8 cellular contexts compared by ENCODE assay signal in the genomic region with DNA sequence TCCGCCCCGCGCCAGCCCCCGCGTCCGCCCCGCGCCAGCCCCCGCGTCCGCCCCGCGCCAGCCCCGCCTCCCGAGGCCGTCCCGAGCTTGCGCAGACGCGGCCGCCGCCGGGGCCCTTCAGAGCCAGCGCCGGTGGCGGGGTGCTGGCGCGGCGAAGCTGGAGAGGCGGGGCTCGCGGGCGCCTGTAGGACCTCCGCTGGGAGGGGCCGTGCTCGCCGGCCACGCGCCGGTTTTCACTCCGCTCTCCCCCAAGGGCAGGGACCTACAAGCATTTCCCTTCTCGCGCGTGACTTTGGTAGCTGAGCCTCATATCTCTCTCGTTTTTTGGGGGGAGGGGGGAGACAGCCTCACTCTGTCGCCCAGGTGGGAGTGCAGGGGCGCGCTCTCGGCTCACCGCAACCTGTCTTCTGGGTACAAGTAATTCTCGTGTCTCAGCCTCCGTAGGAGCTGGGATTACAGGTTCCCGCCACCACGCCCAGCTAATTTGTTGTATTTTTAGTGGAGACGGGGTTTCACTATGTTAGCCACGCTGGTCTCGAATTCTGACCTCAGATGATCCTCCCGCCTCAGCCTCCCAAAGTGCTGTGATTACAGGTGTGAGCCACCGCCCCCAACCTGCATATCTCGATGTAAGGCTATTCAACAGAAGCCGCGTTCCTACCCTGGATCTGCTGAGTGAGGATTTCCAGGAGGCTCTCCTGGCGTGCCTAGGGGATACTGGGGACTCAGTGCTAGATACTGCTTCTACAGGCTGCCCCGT. TPM values are rescaled to one million over a fixed set of nuclear protein-coding genes. Genes with fewer than 3 reads are reported as not detected.
A peak's percentile ranks its signal among the peaks of the same experiment; 100 is the strongest.
DNase-seq lines count a peak whose midpoint lies in the region; ATAC-seq and TF ChIP-seq lines count a peak whose summit lies in the region.

Gene ZNF514 (minus strand): TSS at position 159 of the 760 bp plus-strand sequence. CDS start 6,595 bp downstream, outside the sequence.

- peak within 1 kb of the TSS; percentile 16 to 58; a peak in 3 of 4 replicates for H3K4me3 ChIP-seq in DND-41 (ENCODE audit: low read depth in 1 of 2, low read length in 2 of 2)
- peak within 1 kb of the TSS; percentile 74 to 79 for H3K4me3 ChIP-seq in SK-N-SH (ENCODE audit: low read depth in 2 of 2, low read length in 1 of 2)
- H3K4me3 ChIP-seq in suprapubic skin: peak within 1 kb of the TSS; percentile 70

- POLR2A ChIA-PET in SK-N-SH (lab: Yijun Ruan, JAX): interaction anchor here (2.6 kb wide), 1 partner anchor 38 kb away, joined by 8 read pairs; the partner anchor contains the start of gene MRPS5

- H3K4me1 ChIP-seq in DND-41 (ENCODE audit: insufficient read depth, low read length) (peaks cover 38% of the 10 kb centered on the region), SK-N-SH (ENCODE audit: control insufficient read depth in 1 of 2, insufficient read depth in 2 of 2, low read depth in 1 of 2, low read length in 1 of 2) (peaks cover 0 to 23% of the 10 kb centered on the region in 2 experiments; a peak in 2 of 4 replicates), suprapubic skin (peaks cover 26% of the 10 kb centered on the region)

- no peaks in the 10 kb centered on the region for H3K27me3 Mint-ChIP-seq in activated naive CD4-positive, alpha-beta T cell treated with anti-CD3 and anti-CD28 coated beads, Interleukin-2, amount 50 U/mL, for 24 hours
- peaks cover 4% of the 10 kb centered on the region for H3K27me3 Mint-ChIP-seq in glutamatergic neuron (ENCODE audit: unreplicated experiment)

- no peak for TF ChIP-seq CTCF in DND-41 (IDR thresholded peaks at IDR 0.05; ENCODE audit: borderline replicate concordance, extremely low read depth, low read length, poor library complexity, severe bottlenecking)
- TF ChIP-seq CTCF in SK-N-SH (IDR thresholded peaks at IDR 0.05): no peak
- no peak for TF ChIP-seq CTCF in glutamatergic neuron (IDR thresholded peaks at IDR 0.05; ENCODE audit: partially characterized antibody, unreplicated experiment)
- TF ChIP-seq CTCF in omental fat pad (IDR thresholded peaks at IDR 0.05): no peak
- no peak for TF ChIP-seq CTCF in suprapubic skin (IDR thresholded peaks at IDR 0.05)

- TF ChIP-seq EP300 in SK-N-SH (IDR thresholded peaks at IDR 0.05; ENCODE audit: borderline replicate concordance in 1 of 2, low read depth in 1 of 2, low read length in 1 of 2) (no peak), suprapubic skin (IDR thresholded peaks at IDR 0.05) (no peak)

- peaks cover 8% of the 10 kb centered on the region for H3K9me3 Mint-ChIP-seq in activated naive CD4-positive, alpha-beta T cell treated with anti-CD3 and anti-CD28 coated beads, Interleukin-2, amount 50 U/mL, for 24 hours
- peaks cover 5% of the 10 kb centered on the region for H3K9me3 Mint-ChIP-seq in glutamatergic neuron (ENCODE audit: unreplicated experiment)

- ATAC-seq in DND-41 (ENCODE audit: insufficient read depth, low read depth) (peak; percentile 88), GM21737 (IDR thresholded peaks at IDR 0.05; ENCODE audit: unreplicated experiment) (peak; percentile 89), omental fat pad (ENCODE audit: low FRiP score) (peak; percentile 89)

- H3K79me2 ChIP-seq in DND-41 (ENCODE audit: insufficient read depth, low read length) (peaks cover 13% of the 10 kb centered on the region), SK-N-SH (ENCODE audit: insufficient read depth) (peaks cover 12% of the 10 kb centered on the region)

- peak within 1 kb of the TSS; percentile 84 for H2AFZ ChIP-seq in DND-41 (ENCODE audit: low read depth, low read length)
- peak within 1 kb of the TSS; percentile 97 for H2AFZ ChIP-seq in SK-N-SH (ENCODE audit: low read depth)

- H3K4me2 ChIP-seq in DND-41 (ENCODE audit: insufficient read depth, low read length): peak within 1 kb of the TSS; percentile 76
- H3K4me2 ChIP-seq in SK-N-SH: peak within 1 kb of the TSS; percentile 93

- H3K27me3 ChIP-seq in DND-41 (ENCODE audit: insufficient read depth, low read length, poor library complexity) (no peaks in the 10 kb centered on the region), SK-N-SH (ENCODE audit: insufficient read depth) (no peaks in the 10 kb centered on the region), suprapubic skin (no peaks in the 10 kb centered on the region)

- peaks cover 14% of the 10 kb centered on the region for H3F3A ChIP-seq in SK-N-SH (replicated peaks; ENCODE audit: insufficient read depth)

- TF ChIP-seq POLR2A in suprapubic skin (IDR thresholded peaks at IDR 0.05): no peak

- H3K4me1 Mint-ChIP-seq in activated naive CD4-positive, alpha-beta T cell treated with anti-CD3 and anti-CD28 coated beads, Interleukin-2, amount 50 U/mL, for 24 hours: peaks cover 18% of the 10 kb centered on the region
- H3K4me1 Mint-ChIP-seq in glutamatergic neuron (ENCODE audit: low read depth, unreplicated experiment): peaks cover 4% of the 10 kb centered on the region

- no peaks in the 10 kb centered on the region for H3K9me3 ChIP-seq in DND-41 (ENCODE audit: insufficient read depth, low read length, severe bottlenecking)
- no peaks in the 10 kb centered on the region for H3K9me3 ChIP-seq in KOPT-K1 (ENCODE audit: insufficient read depth, low read length, poor library complexity, severe bottlenecking)
- H3K9me3 ChIP-seq in SK-N-SH: no peaks in the 10 kb centered on the region
- no peaks in the 10 kb centered on the region for H3K9me3 ChIP-seq in suprapubic skin

- H3K4me3 Mint-ChIP-seq in activated naive CD4-positive, alpha-beta T cell treated with anti-CD3 and anti-CD28 coated beads, Interleukin-2, amount 50 U/mL, for 24 hours: peak within 1 kb of the TSS; percentile 91
- H3K4me3 Mint-ChIP-seq in glutamatergic neuron (ENCODE audit: unreplicated experiment): peak within 1 kb of the TSS; percentile 90

- H3K27ac Mint-ChIP-seq in activated naive CD4-positive, alpha-beta T cell treated with anti-CD3 and anti-CD28 coated beads, Interleukin-2, amount 50 U/mL, for 24 hours: peak within 1 kb of the TSS; percentile 92
- peak within 1 kb of the TSS; percentile 80 for H3K27ac Mint-ChIP-seq in glutamatergic neuron (ENCODE audit: unreplicated experiment)

- peak within 1 kb of the TSS; percentile 48 for H3K27ac ChIP-seq in DND-41 (ENCODE audit: low read length)
- peak within 1 kb of the TSS; percentile 43 for H3K27ac ChIP-seq in KOPT-K1 (ENCODE audit: low read depth, low read length, poor library complexity, severe bottlenecking)
- peak within 1 kb of the TSS; percentile 22 to 80; a peak in 3 of 4 replicates for H3K27ac ChIP-seq in SK-N-SH (ENCODE audit: low read depth in 2 of 2, low read length in 1 of 2)
- H3K27ac ChIP-seq in suprapubic skin: peak within 1 kb of the TSS; percentile 85

- peaks cover 12% of the 10 kb centered on the region; the same call in 1 of the 2 replicates for H3K36me3 ChIP-seq in DND-41 (ENCODE audit: insufficient read depth, low read length)
- no peaks in the 10 kb centered on the region for H3K36me3 ChIP-seq in KOPT-K1 (ENCODE audit: insufficient read depth, low read length)
- H3K36me3 ChIP-seq in SK-N-SH (replicated peaks in 1 of 2; ENCODE audit: control insufficient read depth in 1 of 2, insufficient read depth in 2 of 2, low read length in 1 of 2): peaks cover 22 to 35% of the 10 kb centered on the region in 2 experiments
- peaks cover 18% of the 10 kb centered on the region for H3K36me3 ChIP-seq in suprapubic skin

- WGBS in SK-N-SH (ENCODE audit: low lambda C conversion rate): 68% methylated on average over 15 of the region's 64 CpGs
- 23% methylated on average over 21 of the region's 64 CpGs for WGBS in suprapubic skin

- no peaks in the 10 kb centered on the region for H4K20me1 ChIP-seq in DND-41 (ENCODE audit: insufficient read depth, low read length)
- H4K20me1 ChIP-seq in SK-N-SH (ENCODE audit: insufficient read depth): no peaks in the 10 kb centered on the region

- no peaks in the 10 kb centered on the region for H3K9me2 ChIP-seq in SK-N-SH

- peak within 1 kb of the TSS; percentile 61 for H3K9ac ChIP-seq in DND-41 (ENCODE audit: low read depth, low read length)
- peak within 1 kb of the TSS; percentile 80 for H3K9ac ChIP-seq in SK-N-SH

- peak; percentile 75 for DNase-seq in DND-41
- peak; percentile 93 for DNase-seq in SK-N-SH
- peak; percentile 83 for DNase-seq in glutamatergic neuron
- no peak for DNase-seq in omental fat pad (ENCODE audit: low spot score)
- DNase-seq in suprapubic skin (ENCODE audit: low spot score in 2 of 2): peak; percentile 86 to 88

- TF ChIP-seq RAD21 in SK-N-SH (IDR thresholded peaks at IDR 0.05; ENCODE audit: low read length): no peak

- CTCF ChIA-PET in SK-N-SH (lab: Yijun Ruan, JAX): interaction anchor here (1.1 to 1.9 kb wide), 4 partner anchors 25 to 185 kb away, joined by 3 to 4 read pairs (median 4); no protein-coding TSS in a partner anchor

- H3K36me3 Mint-ChIP-seq in activated naive CD4-positive, alpha-beta T cell treated with anti-CD3 and anti-CD28 coated beads, Interleukin-2, amount 50 U/mL, for 24 hours: peaks cover 21% of the 10 kb centered on the region
- peaks cover 19% of the 10 kb centered on the region for H3K36me3 Mint-ChIP-seq in glutamatergic neuron (ENCODE audit: unreplicated experiment)

TF ChIP-seq in SK-N-SH, 30 proteins besides CTCF, POLR2A, EP300 and RAD21 (continues in another document):
- TF ChIP-seq GABPA (IDR thresholded peaks at IDR 0.05; ENCODE audit: low read depth) (no peak), PBX3 (IDR thresholded peaks at IDR 0.05) (no peak), RFX5 (IDR thresholded peaks at IDR 0.05; ENCODE audit: low read length) (no peak), TAF1 (IDR thresholded peaks at IDR 0.05; ENCODE audit: borderline replicate concordance, low read depth, low read length) (no peak), POLR2AphosphoS5 (IDR thresholded peaks at IDR 0.05; ENCODE audit: low read depth, low read length) (no peak)
- TF ChIP-seq, protein P1, sequence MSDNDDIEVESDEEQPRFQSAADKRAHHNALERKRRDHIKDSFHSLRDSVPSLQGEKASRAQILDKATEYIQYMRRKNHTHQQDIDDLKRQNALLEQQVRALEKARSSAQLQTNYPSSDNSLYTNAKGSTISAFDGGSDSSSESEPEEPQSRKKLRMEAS (IDR thresholded peaks at IDR 0.05; ENCODE audit: low read depth): 0 out of 2 replicates have a peak, but pooled peaks have one; percentile 42

RNA-seq across cellular contexts. Expression of gene ZNF514, which starts in this region (rescaled TPM):
- 9.0 and 12.5 TPM in 2 replicates for polyA plus RNA-seq in SK-N-SH (2012; rRNA removed)
- 7.3 and 7.8 TPM in 2 replicates for polyA plus RNA-seq in SK-N-SH (2012; cell fraction: cytosol; rRNA removed)
- polyA plus RNA-seq in SK-N-SH (2012; cell fraction: nucleus; rRNA removed): 24.3 and 31.8 TPM in 2 replicates
- total RNA-seq in glutamatergic neuron (ENCODE audit: unreplicated experiment) (19.1 TPM), omental fat pad (10 to 100 TPM; 11.0 to 28.2 (median 11.4) TPM), suprapubic skin (10 to 100 TPM in 3 of 4 donors, 1 to 10 TPM in 1; 9.1 to 33.3 (median 23.1) TPM)
